ENCODE assay signal across 22 cellular contexts in the genomic region with DNA sequence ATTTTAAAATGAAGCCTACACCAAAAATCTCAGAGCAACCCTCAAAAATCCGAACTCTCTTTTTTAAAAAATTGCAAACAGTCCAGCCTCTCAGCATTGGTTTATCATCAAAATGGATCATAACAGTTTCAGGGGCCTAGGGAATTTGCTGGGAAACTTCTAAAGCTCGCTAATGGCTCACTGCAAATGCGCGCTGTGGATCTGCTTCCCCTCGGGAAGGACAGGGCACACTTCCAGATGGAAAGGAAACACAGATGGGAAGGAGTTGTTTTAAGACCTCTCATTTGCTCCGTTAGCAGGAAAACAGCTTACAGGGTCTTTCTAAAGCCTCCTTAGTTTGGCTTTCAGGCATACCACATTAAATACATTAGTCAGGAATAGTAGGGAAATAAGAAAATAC. TPM values are rescaled to one million over a fixed set of nuclear protein-coding genes. Genes with fewer than 3 reads are reported as not detected.
A peak's percentile ranks its signal among the peaks of the same experiment; 100 is the strongest.
DNase-seq lines count a peak whose midpoint lies in the region; ATAC-seq and TF ChIP-seq lines count a peak whose summit lies in the region.
"Had no signal": no experiment of that assay in that cellular context is flagged by ENCODE, and none has a peak within 500 bp of the region (broad histone marks: within the 10 kb centered on the region; RNA-seq: fewer than 3 reads in every experiment).

No MANE protein-coding gene starts in this region.

- WGBS in heart left ventricle, 4 donors: 35 to 68% (median 42%) methylated on average over 6 of the region's 6 CpGs
- 45% methylated on average over 6 of the region's 6 CpGs for WGBS in right cardiac atrium

- H3K9me3 ChIP-seq in heart left ventricle: no peaks in the 10 kb centered on the region
- no peaks in the 10 kb centered on the region for H3K9me3 ChIP-seq in right cardiac atrium (ENCODE audit: control insufficient read depth, low read length)
- H3K9me3 ChIP-seq: BE2C, SK-N-SH had no signal

- DNase-seq in heart left ventricle (peak in 4 of 5 donors; percentile 35 to 60 (median 44)), cardiac septum (ENCODE audit: low spot score) (no peak), cerebellar cortex (ENCODE audit: low spot score) (peak; percentile 20), right cardiac atrium (peak in 1 of 3 donors; percentile 32), islet precursor cell (no peak)
- DNase-seq in NK-92 treated with Interleukin-12 subunit alpha and Interleukin-12 subunit beta, amount 100 ng/mL, for 24 hours (lab: John Stamatoyannopoulos, UW): no peak
- DNase-seq: BE2C; Calu3; CD4-positive, alpha-beta memory T cell; DMS79; H7; Karpas-422; MM.1S; NCI-H1092; NCI-H1436 treated with DMSO at 0.1 percent for 48 hours; NCI-H2029; NCI-H446 treated with DMSO at 0.1 percent for 48 hours; OCI-M1; SHP77 treated with DMSO at 0.1 percent for 48 hours; SK-N-SH had no signal

- peak in 1 of 4 donors; percentile 42 for ATAC-seq in heart left ventricle
- ATAC-seq in right cardiac atrium: peak; percentile 44 to 53
- ATAC-seq in GM21737 (IDR thresholded peaks at IDR 0.05; ENCODE audit: unreplicated experiment): no peak
- no peak for ATAC-seq in HG02759 (IDR thresholded peaks at IDR 0.05; ENCODE audit: unreplicated experiment)

- peaks cover 0 to 76% (median 51%) of the 10 kb centered on the region in 9 donors for H3K36me3 ChIP-seq in heart left ventricle
- H3K36me3 ChIP-seq: BE2C had no signal

- intact Hi-C loops in heart left ventricle (cut with DNase I) (no loop called here), cardiac septum (cut with DNase I) (no loop called here), right cardiac atrium (cut with DNase I) (loop anchor here in 1 of 4 donors (10.0 kb wide), 1 partner anchor 815 kb away; no protein-coding TSS in a partner anchor)

- H3K4me1 ChIP-seq in heart left ventricle (peaks cover 0 to 19% (median 0%) of the 10 kb centered on the region in 12 donors), right cardiac atrium (ENCODE audit: control insufficient read depth, insufficient read depth, low read length) (no peaks in the 10 kb centered on the region)
- H3K4me1 ChIP-seq: BE2C had no signal

- no peak overlapping the region for H3K4me3 ChIP-seq in heart left ventricle
- H3K4me3 ChIP-seq in right cardiac atrium (ENCODE audit: low read length): no peak overlapping the region

- no peak for TF ChIP-seq POLR2A in heart left ventricle (IDR thresholded peaks at IDR 0.05)

- H3K27ac ChIP-seq in heart left ventricle: no peak overlapping the region
- H3K27ac ChIP-seq in right cardiac atrium (ENCODE audit: low read length): no peak overlapping the region

- H3K27me3 ChIP-seq in heart left ventricle: no peaks in the 10 kb centered on the region
- H3K27me3 ChIP-seq in right cardiac atrium (ENCODE audit: control insufficient read depth, insufficient read depth): no peaks in the 10 kb centered on the region
- H3K27me3 ChIP-seq: BE2C had no signal

- TF ChIP-seq CTCF in heart left ventricle (IDR thresholded peaks at IDR 0.05): no peak

RNA-seq across cellular contexts. Expression of gene FECH, which starts 27.2 kb away (rescaled TPM):
- total RNA-seq in heart left ventricle (10 to 100 TPM; 29.0 to 93.3 (median 50.7) TPM), cardiac septum (39.5 TPM), right cardiac atrium (10 to 100 TPM; 19.0 to 30.6 (median 24.8) TPM)
- polyA plus RNA-seq in heart left ventricle (10 to 100 TPM in 1 of 2 donors, 1 to 10 TPM in 1; 4.7 to 21.0 TPM), right cardiac atrium (7.6 TPM)

Comparison
In these comparisons a context has a peak if more than half of its experiments do, and no peak if none do; other contexts are left out.
1. DNase-seq: peak in heart left ventricle (4 of 5) and cerebellar cortex (single experiment); none in cardiac septum (single experiment), NK-92 treated with Interleukin-12 subunit alpha and Interleukin-12 subunit beta, amount 100 ng/mL, for 24 hours (single experiment) and islet precursor cell (single experiment).
2. ATAC-seq: peak in right cardiac atrium (2 of 2); none in GM21737 (single experiment) and HG02759 (single experiment).